In the genomic region with DNA sequence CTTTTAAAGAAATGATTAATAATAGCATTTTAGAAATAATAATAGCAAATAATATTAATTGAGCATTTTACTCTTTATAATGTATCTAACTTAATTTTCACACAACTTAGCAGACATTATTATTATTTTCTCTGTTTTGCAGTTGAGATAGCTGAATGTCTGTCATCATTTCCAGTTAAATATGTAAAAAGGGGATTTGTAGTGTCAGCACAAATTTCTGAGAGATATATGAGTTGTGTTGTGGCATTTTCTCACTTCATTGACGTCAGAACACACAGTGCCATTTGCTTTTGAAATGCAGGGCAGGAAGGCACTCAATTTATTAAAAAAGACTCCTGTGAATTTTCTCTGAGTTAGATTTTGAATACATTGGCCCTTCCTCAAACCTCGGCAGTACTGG, we compare ENCODE assay signal across 36 cellular contexts.
"Had no signal": no experiment of that assay in that cellular context is flagged by ENCODE, and none has a peak within 500 bp of the region (broad histone marks: within the 10 kb centered on the region; RNA-seq: fewer than 3 reads in every experiment).

No MANE protein-coding gene starts in this region.

- H3K27ac ChIP-seq: ascending aorta, cardiac muscle cell, VCaP had no signal

- H3K27me3 ChIP-seq: ascending aorta, cardiac muscle cell had no signal

- H3K36me3 ChIP-seq: ascending aorta, cardiac muscle cell had no signal

- DNase-seq: activated CD4-positive, alpha-beta memory T cell treated with anti-CD3 and anti-CD28 coated beads, Interleukin-2, amount 10 ng/mL, durations not matched to agents 7 days and 5 days; activated CD4-positive, alpha-beta T cell treated with anti-CD3 and anti-CD28 coated beads for 1 hour; activated CD4-positive, alpha-beta T cell treated with anti-CD3 and anti-CD28 coated beads for 36 hours; activated CD4-positive, alpha-beta T cell treated with anti-CD3 and anti-CD28 coated beads for 48 hours; activated CD4-positive, alpha-beta T cell treated with anti-CD3 and anti-CD28 coated beads, Interleukin-2, amount 10 ng/mL, durations not matched to agents 7 days and 5 days; activated CD4-positive, alpha-beta T cell treated with anti-CD3 and anti-CD28 coated beads, Interleukin-2, amount 50 U/mL, for 48 hours; activated CD4-positive, CD25-positive, alpha-beta regulatory T cell; activated CD8-positive, alpha-beta memory T cell treated with anti-CD3 and anti-CD28 coated beads for 24 hours; activated CD8-positive, alpha-beta memory T cell treated with anti-CD3 and anti-CD28 coated beads, Interleukin-2, amount 10 ng/mL, durations not matched to agents 7 days and 5 days; activated CD8-positive, alpha-beta memory T cell treated with anti-CD3 and anti-CD28 coated beads, Interleukin-2, amount 50 U/mL, for 48 hours; activated CD8-positive, alpha-beta T cell treated with anti-CD3 and anti-CD28 coated beads, Interleukin-2, amount 10 ng/mL, durations not matched to agents 7 days and 5 days; activated effector memory CD4-positive, alpha-beta T cell treated with Interleukin-2 at 50 U/mL for 16 hours; activated gamma-delta T cell; activated naive CD4-positive, alpha-beta T cell treated with anti-CD3 and anti-CD28 coated beads, Interleukin-2, amount 10 ng/mL, durations not matched to agents 7 days and 5 days; activated naive CD4-positive, alpha-beta T cell treated with Interleukin-2 at 50 U/mL for 16 hours; activated naive CD8-positive, alpha-beta T cell treated with anti-CD3 and anti-CD28 coated beads, Interleukin-2, amount 10 ng/mL, durations not matched to agents 7 days and 5 days; activated naive CD8-positive, alpha-beta T cell treated with anti-CD3 and anti-CD28 coated beads, Interleukin-2, amount 50 U/mL, for 24 hours; activated T-cell treated with anti-CD3 and anti-CD28 coated beads, Interleukin-2, amount 50 U/mL, for 24 hours; activated T-cell treated with anti-CD3 and anti-CD28 coated beads, Interleukin-2, amount 50 U/mL, for 48 hours; amygdala; anterior cingulate cortex; caudate nucleus; cerebellar nuclear complex; T-helper 2 cell; T-helper 9 cell had no signal

- H3K4me3 Mint-ChIP-seq: activated CD4-positive, alpha-beta memory T cell treated with anti-CD3 and anti-CD28 coated beads, Interleukin-2, amount 10 ng/mL, durations not matched to agents 7 days and 5 days; activated CD4-positive, alpha-beta T cell treated with anti-CD3 and anti-CD28 coated beads for 36 hours; activated CD4-positive, alpha-beta T cell treated with anti-CD3 and anti-CD28 coated beads, Interleukin-2, amount 10 ng/mL, durations not matched to agents 7 days and 5 days; activated CD8-positive, alpha-beta memory T cell treated with anti-CD3 and anti-CD28 coated beads, Interleukin-2, amount 10 ng/mL, durations not matched to agents 7 days and 5 days; activated CD8-positive, alpha-beta T cell treated with anti-CD3 and anti-CD28 coated beads, Interleukin-2, amount 10 ng/mL, durations not matched to agents 7 days and 5 days; activated naive CD4-positive, alpha-beta T cell treated with anti-CD3 and anti-CD28 coated beads, Interleukin-2, amount 10 ng/mL, durations not matched to agents 7 days and 5 days; activated naive CD4-positive, alpha-beta T cell treated with anti-CD3 and anti-CD28 coated beads, Interleukin-2, amount 50 U/mL, for 24 hours; activated naive CD8-positive, alpha-beta T cell; activated naive CD8-positive, alpha-beta T cell treated with anti-CD3 and anti-CD28 coated beads, Interleukin-2, amount 10 ng/mL, durations not matched to agents 7 days and 5 days; activated naive CD8-positive, alpha-beta T cell treated with anti-CD3 and anti-CD28 coated beads, Interleukin-2, amount 50 U/mL, for 24 hours; activated T-cell treated with anti-CD3 and anti-CD28 coated beads, Interleukin-2, amount 50 U/mL, for 24 hours; brain; central memory CD8-positive, alpha-beta T cell; T-helper 2 cell treated with Interferon-gamma antibody and Interleukin-4, amounts not matched to agents 5 μg/mL and 100 μg/mL, for 36 hours had no signal

- H3K4me1 Mint-ChIP-seq: activated CD4-positive, alpha-beta memory T cell treated with anti-CD3 and anti-CD28 coated beads, Interleukin-2, amount 10 ng/mL, durations not matched to agents 7 days and 5 days; activated CD4-positive, alpha-beta T cell treated with anti-CD3 and anti-CD28 coated beads for 36 hours; activated CD4-positive, alpha-beta T cell treated with anti-CD3 and anti-CD28 coated beads, Interleukin-2, amount 10 ng/mL, durations not matched to agents 7 days and 5 days; activated CD8-positive, alpha-beta memory T cell treated with anti-CD3 and anti-CD28 coated beads, Interleukin-2, amount 10 ng/mL, durations not matched to agents 7 days and 5 days; activated naive CD4-positive, alpha-beta T cell treated with anti-CD3 and anti-CD28 coated beads, Interleukin-2, amount 10 ng/mL, durations not matched to agents 7 days and 5 days; activated naive CD4-positive, alpha-beta T cell treated with anti-CD3 and anti-CD28 coated beads, Interleukin-2, amount 50 U/mL, for 24 hours; activated naive CD8-positive, alpha-beta T cell treated with anti-CD3 and anti-CD28 coated beads, Interleukin-2, amount 10 ng/mL, durations not matched to agents 7 days and 5 days; activated naive CD8-positive, alpha-beta T cell treated with anti-CD3 and anti-CD28 coated beads, Interleukin-2, amount 50 U/mL, for 24 hours; brain; central memory CD8-positive, alpha-beta T cell had no signal

- H3K4me3 ChIP-seq: ascending aorta, cardiac muscle cell had no signal

- H3K9me3 ChIP-seq: ascending aorta had no signal

- FAIRE-seq: bronchial epithelial cell, TTC549 had no signal

- H3K27me3 Mint-ChIP-seq: activated CD4-positive, alpha-beta memory T cell treated with anti-CD3 and anti-CD28 coated beads, Interleukin-2, amount 10 ng/mL, durations not matched to agents 7 days and 5 days; activated CD4-positive, alpha-beta T cell treated with anti-CD3 and anti-CD28 coated beads for 36 hours; activated CD4-positive, alpha-beta T cell treated with anti-CD3 and anti-CD28 coated beads, Interleukin-2, amount 10 ng/mL, durations not matched to agents 7 days and 5 days; activated CD8-positive, alpha-beta memory T cell treated with anti-CD3 and anti-CD28 coated beads, Interleukin-2, amount 10 ng/mL, durations not matched to agents 7 days and 5 days; activated naive CD4-positive, alpha-beta T cell treated with anti-CD3 and anti-CD28 coated beads, Interleukin-2, amount 10 ng/mL, durations not matched to agents 7 days and 5 days; activated naive CD4-positive, alpha-beta T cell treated with anti-CD3 and anti-CD28 coated beads, Interleukin-2, amount 50 U/mL, for 24 hours; activated naive CD8-positive, alpha-beta T cell; activated naive CD8-positive, alpha-beta T cell treated with anti-CD3 and anti-CD28 coated beads, Interleukin-2, amount 10 ng/mL, durations not matched to agents 7 days and 5 days; activated naive CD8-positive, alpha-beta T cell treated with anti-CD3 and anti-CD28 coated beads, Interleukin-2, amount 50 U/mL, for 24 hours; activated T-cell treated with anti-CD3 and anti-CD28 coated beads, Interleukin-2, amount 50 U/mL, for 24 hours; brain; central memory CD8-positive, alpha-beta T cell had no signal

- H3K36me3 Mint-ChIP-seq: activated CD8-positive, alpha-beta memory T cell treated with anti-CD3 and anti-CD28 coated beads, Interleukin-2, amount 10 ng/mL, durations not matched to agents 7 days and 5 days; activated naive CD4-positive, alpha-beta T cell treated with anti-CD3 and anti-CD28 coated beads, Interleukin-2, amount 10 ng/mL, durations not matched to agents 7 days and 5 days; activated naive CD4-positive, alpha-beta T cell treated with anti-CD3 and anti-CD28 coated beads, Interleukin-2, amount 50 U/mL, for 24 hours; activated naive CD8-positive, alpha-beta T cell; activated naive CD8-positive, alpha-beta T cell treated with anti-CD3 and anti-CD28 coated beads, Interleukin-2, amount 10 ng/mL, durations not matched to agents 7 days and 5 days; brain had no signal

- H3K4me1 ChIP-seq: ascending aorta had no signal

- H3K9me3 Mint-ChIP-seq: activated naive CD4-positive, alpha-beta T cell treated with anti-CD3 and anti-CD28 coated beads, Interleukin-2, amount 50 U/mL, for 24 hours; activated naive CD8-positive, alpha-beta T cell treated with anti-CD3 and anti-CD28 coated beads, Interleukin-2, amount 10 ng/mL, durations not matched to agents 7 days and 5 days had no signal

- H3K27ac Mint-ChIP-seq: activated CD4-positive, alpha-beta memory T cell treated with anti-CD3 and anti-CD28 coated beads, Interleukin-2, amount 10 ng/mL, durations not matched to agents 7 days and 5 days; activated CD4-positive, alpha-beta T cell treated with anti-CD3 and anti-CD28 coated beads for 36 hours; activated CD4-positive, alpha-beta T cell treated with anti-CD3 and anti-CD28 coated beads, Interleukin-2, amount 10 ng/mL, durations not matched to agents 7 days and 5 days; activated CD8-positive, alpha-beta memory T cell treated with anti-CD3 and anti-CD28 coated beads, Interleukin-2, amount 10 ng/mL, durations not matched to agents 7 days and 5 days; activated CD8-positive, alpha-beta T cell treated with anti-CD3 and anti-CD28 coated beads, Interleukin-2, amount 10 ng/mL, durations not matched to agents 7 days and 5 days; activated naive CD4-positive, alpha-beta T cell treated with anti-CD3 and anti-CD28 coated beads, Interleukin-2, amount 10 ng/mL, durations not matched to agents 7 days and 5 days; activated naive CD4-positive, alpha-beta T cell treated with anti-CD3 and anti-CD28 coated beads, Interleukin-2, amount 50 U/mL, for 24 hours; activated naive CD8-positive, alpha-beta T cell; activated naive CD8-positive, alpha-beta T cell treated with anti-CD3 and anti-CD28 coated beads, Interleukin-2, amount 10 ng/mL, durations not matched to agents 7 days and 5 days; activated naive CD8-positive, alpha-beta T cell treated with anti-CD3 and anti-CD28 coated beads, Interleukin-2, amount 50 U/mL, for 24 hours; activated T-cell treated with anti-CD3 and anti-CD28 coated beads, Interleukin-2, amount 50 U/mL, for 24 hours; brain; T-helper 2 cell treated with Interferon-gamma antibody and Interleukin-4, amounts not matched to agents 5 μg/mL and 100 μg/mL, for 36 hours had no signal

- ATAC-seq: activated CD4-positive, alpha-beta T cell treated with anti-CD3 and anti-CD28 coated beads for 36 hours; activated CD4-positive, CD25-positive, alpha-beta regulatory T cell treated with anti-CD3 and anti-CD28 coated beads, Interleukin-2, amount 50 U/mL, for 24 hours; activated CD8-positive, alpha-beta memory T cell treated with anti-CD3 and anti-CD28 coated beads, Interleukin-2, amount 10 ng/mL, durations not matched to agents 7 days and 5 days; activated CD8-positive, alpha-beta T cell treated with anti-CD3 and anti-CD28 coated beads, Interleukin-2, amount 10 ng/mL, durations not matched to agents 7 days and 5 days; activated naive CD8-positive, alpha-beta T cell treated with anti-CD3 and anti-CD28 coated beads, Interleukin-2, amount 50 U/mL, for 24 hours had no signal
